ENCODE assay signal across 9 cellular contexts in genomic region chr6:134123666-134124208, GRCh38.
DNase-seq lines count a peak whose midpoint lies in the region; ATAC-seq and TF ChIP-seq lines count a peak whose summit lies in the region.
"Had no signal": no experiment of that assay in that cellular context is flagged by ENCODE, and none has a peak within 500 bp of the region (broad histone marks: within the 10 kb centered on the region; RNA-seq: fewer than 3 reads in every experiment).

No MANE protein-coding gene starts in this region.

- no peaks in the 10 kb centered on the region for H3K36me3 Mint-ChIP-seq in HFFc6 (ENCODE audit: low read depth)

- H3K27ac Mint-ChIP-seq in HFFc6 = peak overlapping the region; percentile 45; the same call in 1 of the 2 replicates
- H3K27ac Mint-ChIP-seq in stimulated activated naive CD8-positive, alpha-beta T cell treated with anti-CD3 and anti-CD28 coated beads, Interleukin-15, amount 100 ng/mL, for 72 hours = no peak overlapping the region
- H3K27ac Mint-ChIP-seq: dendritic cell treated with granulocyte-macrophage colony-stimulating factor and Interleukin-4, amounts not matched to agents 40 ng/mL and 50 ng/mL, for 4 days had no signal

- no peaks in the 10 kb centered on the region for H3K9me3 Mint-ChIP-seq in HFFc6
- no peaks in the 10 kb centered on the region for H3K9me3 Mint-ChIP-seq in stimulated activated naive CD8-positive, alpha-beta T cell treated with anti-CD3 and anti-CD28 coated beads, Interleukin-15, amount 100 ng/mL, for 72 hours
- H3K9me3 Mint-ChIP-seq: dendritic cell treated with granulocyte-macrophage colony-stimulating factor and Interleukin-4, amounts not matched to agents 40 ng/mL and 50 ng/mL, for 4 days had no signal

- peak; percentile 91 for ATAC-seq in stimulated activated naive CD8-positive, alpha-beta T cell treated with anti-CD3 and anti-CD28 coated beads, Interleukin-15, amount 100 ng/mL, for 72 hours

- peak; percentile 91 for TF ChIP-seq CTCF in HFFc6 (IDR thresholded peaks at IDR 0.05)

- DNase-seq in NCI-H1092 treated with DMSO at 0.1 percent for 48 hours (lab: John Stamatoyannopoulos, UW) = peak; percentile 56
- DNase-seq in NCI-H1092 (lab: John Stamatoyannopoulos, UW) = no peak
- peak; percentile 89 for DNase-seq in HFFc6
- peak; percentile 83 to 97 for DNase-seq in NCI-H524 (lab: John Stamatoyannopoulos, UW)
- DNase-seq in amniotic epithelial cell (ENCODE audit: low read depth) = peak; percentile 89
- peak; percentile 28 for DNase-seq in iPS DF 4.7 (ENCODE audit: extremely low read depth, low spot score)
- DNase-seq in stimulated activated naive CD8-positive, alpha-beta T cell treated with anti-CD3 and anti-CD28 coated beads, Interleukin-15, amount 100 ng/mL, for 72 hours = peak in 1 of 2 donors; percentile 25
- DNase-seq in GDM1 (lab: John Stamatoyannopoulos, UW) = no peak

- H3K4me3 Mint-ChIP-seq in HFFc6 = peak overlapping the region; percentile 69
- no peak overlapping the region for H3K4me3 Mint-ChIP-seq in stimulated activated naive CD8-positive, alpha-beta T cell treated with anti-CD3 and anti-CD28 coated beads, Interleukin-15, amount 100 ng/mL, for 72 hours
- H3K4me3 Mint-ChIP-seq: dendritic cell treated with granulocyte-macrophage colony-stimulating factor and Interleukin-4, amounts not matched to agents 40 ng/mL and 50 ng/mL, for 4 days had no signal

- peaks cover 8% of the 10 kb centered on the region for H3K4me1 Mint-ChIP-seq in HFFc6 (ENCODE audit: low read depth)
- H3K4me1 Mint-ChIP-seq in stimulated activated naive CD8-positive, alpha-beta T cell treated with anti-CD3 and anti-CD28 coated beads, Interleukin-15, amount 100 ng/mL, for 72 hours = no peaks in the 10 kb centered on the region

- no peaks in the 10 kb centered on the region; the same call in 1 of the 2 replicates for H3K27me3 Mint-ChIP-seq in HFFc6 (ENCODE audit: insufficient read depth)
- H3K27me3 Mint-ChIP-seq in stimulated activated naive CD8-positive, alpha-beta T cell treated with anti-CD3 and anti-CD28 coated beads, Interleukin-15, amount 100 ng/mL, for 72 hours = no peaks in the 10 kb centered on the region
- H3K27me3 Mint-ChIP-seq: dendritic cell treated with granulocyte-macrophage colony-stimulating factor and Interleukin-4, amounts not matched to agents 40 ng/mL and 50 ng/mL, for 4 days had no signal

Comparison
In these comparisons a context has a peak if more than half of its experiments do, and no peak if none do; other contexts are left out.
1. DNase-seq: peak in NCI-H1092 treated with DMSO at 0.1 percent for 48 hours (single experiment), HFFc6 (single experiment), NCI-H524 (2 of 2), amniotic epithelial cell (single experiment) and iPS DF 4.7 (single experiment); none in NCI-H1092 (single experiment) and GDM1 (single experiment).